17 cellular contexts compared by ENCODE assay signal in the genomic region with DNA sequence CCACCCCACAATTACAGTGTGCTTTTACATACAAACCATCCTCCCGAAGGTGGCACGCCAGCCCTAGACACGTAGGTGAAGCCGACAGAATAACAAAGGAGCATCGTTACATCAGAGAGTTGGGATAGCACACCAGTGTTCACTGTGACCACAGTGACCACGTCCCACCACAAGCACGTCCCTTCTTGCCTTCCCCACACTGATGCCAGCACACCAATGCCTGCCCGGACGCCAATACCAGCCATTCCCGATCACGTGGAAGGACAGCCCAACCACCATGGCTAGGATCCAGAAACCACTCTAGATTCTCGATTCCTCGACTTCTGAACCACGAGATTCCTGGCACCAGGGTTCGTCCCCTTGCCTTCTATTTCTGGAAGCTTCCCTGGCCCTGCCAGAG. TPM values are rescaled to one million over a fixed set of nuclear protein-coding genes. Genes with fewer than 3 reads are reported as not detected.
A peak's percentile ranks its signal among the peaks of the same experiment; 100 is the strongest.
DNase-seq lines count a peak whose midpoint lies in the region; ATAC-seq and TF ChIP-seq lines count a peak whose summit lies in the region.
"Had no signal": no experiment of that assay in that cellular context is flagged by ENCODE, and none has a peak within 500 bp of the region (broad histone marks: within the 10 kb centered on the region; RNA-seq: fewer than 3 reads in every experiment).

No MANE protein-coding gene starts in this region.

- DNase-seq in activated CD4-positive, alpha-beta T cell treated with anti-CD3 and anti-CD28 coated beads, Interleukin-2, amount 10 ng/mL, durations not matched to agents 24 days and 14 days = no peak
- DNase-seq in activated CD4-positive, alpha-beta T cell treated with anti-CD3 and anti-CD28 coated beads for 4 hours = no peak
- DNase-seq in NB4 (ENCODE audit: low read depth) (peak; percentile 17), posterior vena cava (ENCODE audit: low spot score) (peak; percentile 60), NOMO-1 (lab: John Stamatoyannopoulos, UW; ENCODE audit: unreplicated experiment in 2 of 2) (no peak), SIG-M5 treated with dmso at 0.1 percent for 504 hours (lab: John Stamatoyannopoulos, UW; ENCODE audit: unreplicated experiment) (no peak)
- DNase-seq in central memory CD8-positive, alpha-beta T cell (ENCODE audit: low spot score in 2 of 2) = no peak
- DNase-seq: activated T-cell treated with anti-CD3 and anti-CD28 coated beads, Interleukin-2, amount 50 U/mL, for 1 hour; COR-L47; dermis blood vessel endothelial cell; HFFc6; KG1; NCI-H146; psoas muscle; SJCRH30; stimulated activated CD4-positive, alpha-beta T cell treated with anti-CD3 and anti-CD28 coated beads, Interleukin-12 subunit alpha, Interleukin-12 subunit beta, amount 100 ng/mL, for 4 hours had no signal

- intact Hi-C loops in activated CD4-positive, alpha-beta T cell treated with anti-CD3 and anti-CD28 coated beads, Interleukin-2, amount 10 ng/mL, durations not matched to agents 24 days and 14 days (cut with micrococcal nuclease) = no loop called here
- intact Hi-C loops in posterior vena cava (cut with DNase I) = loop anchor here in 1 of 2 donors (2.0 kb wide), 1 partner anchor 104 kb away; no protein-coding TSS in a partner anchor

- H3K36me3 Mint-ChIP-seq in activated CD4-positive, alpha-beta T cell treated with anti-CD3 and anti-CD28 coated beads, Interleukin-2, amount 10 ng/mL, durations not matched to agents 24 days and 14 days (ENCODE audit: low read depth) = peaks cover 79% of the 10 kb centered on the region
- H3K36me3 Mint-ChIP-seq in central memory CD8-positive, alpha-beta T cell (ENCODE audit: insufficient read depth) = peaks cover 87% of the 10 kb centered on the region

- no peaks in the 10 kb centered on the region for H3K27me3 Mint-ChIP-seq in activated CD4-positive, alpha-beta T cell treated with anti-CD3 and anti-CD28 coated beads, Interleukin-2, amount 10 ng/mL, durations not matched to agents 24 days and 14 days
- H3K27me3 Mint-ChIP-seq in central memory CD8-positive, alpha-beta T cell = no peaks in the 10 kb centered on the region

- no peak overlapping the region for H3K4me3 Mint-ChIP-seq in activated CD4-positive, alpha-beta T cell treated with anti-CD3 and anti-CD28 coated beads, Interleukin-2, amount 10 ng/mL, durations not matched to agents 24 days and 14 days
- H3K4me3 Mint-ChIP-seq in central memory CD8-positive, alpha-beta T cell = no peak overlapping the region
- H3K4me3 Mint-ChIP-seq: HFFc6 had no signal

- H3K4me3 ChIP-seq in NB4 (ENCODE audit: low read depth, low read length) = no peak overlapping the region
- H3K4me3 ChIP-seq: psoas muscle, SJCRH30 had no signal

- peak overlapping the region; percentile 56 for H3K27ac Mint-ChIP-seq in activated CD4-positive, alpha-beta T cell treated with anti-CD3 and anti-CD28 coated beads, Interleukin-2, amount 10 ng/mL, durations not matched to agents 24 days and 14 days
- H3K27ac Mint-ChIP-seq in central memory CD8-positive, alpha-beta T cell (ENCODE audit: low read depth) = peak overlapping the region; percentile 93
- H3K27ac Mint-ChIP-seq: HFFc6 had no signal

- TF ChIP-seq CTCF in NB4 (IDR thresholded peaks at IDR 0.05; ENCODE audit: low read depth, low read length) = no peak

- no peak for TF ChIP-seq POLR2A in NB4 (IDR thresholded peaks at IDR 0.05; ENCODE audit: extremely low read depth, insufficient read length)

- peaks cover 6% of the 10 kb centered on the region for H3K4me1 Mint-ChIP-seq in activated CD4-positive, alpha-beta T cell treated with anti-CD3 and anti-CD28 coated beads, Interleukin-2, amount 10 ng/mL, durations not matched to agents 24 days and 14 days
- H3K4me1 Mint-ChIP-seq in central memory CD8-positive, alpha-beta T cell = peaks cover 14% of the 10 kb centered on the region

- no peaks in the 10 kb centered on the region for H3K9me3 Mint-ChIP-seq in activated CD4-positive, alpha-beta T cell treated with anti-CD3 and anti-CD28 coated beads, Interleukin-2, amount 10 ng/mL, durations not matched to agents 24 days and 14 days
- H3K9me3 Mint-ChIP-seq in central memory CD8-positive, alpha-beta T cell = no peaks in the 10 kb centered on the region
- H3K9me3 Mint-ChIP-seq: HFFc6 had no signal

- no peak for ATAC-seq in central memory CD8-positive, alpha-beta T cell (replicated peaks; ENCODE audit: extremely low read depth, poor library complexity, severe bottlenecking)
- no peak for ATAC-seq in HG03565 (IDR thresholded peaks at IDR 0.05; ENCODE audit: unreplicated experiment)

RNA-seq across cellular contexts. Expression of a gene that starts 48.0 kb away (rescaled TPM):
- 4.6 and 4.9 TPM in 2 replicates for total RNA-seq in activated CD4-positive, alpha-beta T cell treated with anti-CD3 and anti-CD28 coated beads, Interleukin-2, amount 10 ng/mL, durations not matched to agents 24 days and 14 days
- total RNA-seq in posterior vena cava = 1 to 10 TPM; 3.2 to 6.4 TPM
- total RNA-seq: SJCRH30 had no signal

Comparison
In these comparisons a context has a peak if more than half of its experiments do, and no peak if none do; other contexts are left out.
1. DNase-seq: peak in NB4 (single experiment) and posterior vena cava (single experiment); none in activated CD4-positive, alpha-beta T cell treated with anti-CD3 and anti-CD28 coated beads, Interleukin-2, amount 10 ng/mL, durations not matched to agents 24 days and 14 days (single experiment), activated CD4-positive, alpha-beta T cell treated with anti-CD3 and anti-CD28 coated beads for 4 hours (0 of 2), central memory CD8-positive, alpha-beta T cell (0 of 2), NOMO-1 (0 of 2) and SIG-M5 treated with dmso at 0.1 percent for 504 hours (single experiment).